ENCODE assay signal across 14 cellular contexts in the genomic region with DNA sequence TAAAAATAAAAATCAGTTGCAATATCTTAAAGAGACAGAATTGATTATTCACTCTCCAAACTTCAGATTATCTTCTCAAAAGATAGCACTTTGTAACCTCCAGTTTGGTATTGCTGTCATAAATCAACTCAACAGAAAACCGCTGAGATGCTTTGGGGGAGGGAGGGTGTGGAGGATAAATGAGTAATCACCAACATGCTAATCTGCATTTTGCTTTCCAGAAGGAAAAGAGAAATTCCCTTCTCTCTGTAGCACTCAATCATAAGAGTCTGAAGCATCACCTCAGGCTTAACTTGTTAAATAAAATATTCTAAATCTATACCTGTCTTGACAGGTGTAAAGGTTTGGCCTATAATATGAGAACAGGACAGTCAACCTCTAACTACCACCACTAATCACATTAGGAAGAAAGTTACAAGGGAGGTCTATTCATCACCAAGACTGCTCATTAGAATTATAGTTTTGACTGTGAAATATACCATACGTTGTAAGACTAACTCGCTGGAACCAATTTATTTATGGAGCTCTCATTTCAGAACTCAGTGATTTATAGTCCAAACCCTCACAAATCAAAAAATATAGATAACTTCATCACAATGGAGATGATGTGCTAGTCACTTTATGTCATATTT.
A peak's percentile ranks its signal among the peaks of the same experiment; 100 is the strongest.
DNase-seq lines count a peak whose midpoint lies in the region; ATAC-seq, FAIRE-seq and TF ChIP-seq lines count a peak whose summit lies in the region.
"Had no signal": no experiment of that assay in that cellular context is flagged by ENCODE, and none has a peak within 500 bp of the region (broad histone marks: within the 10 kb centered on the region; RNA-seq: fewer than 3 reads in every experiment).

No MANE protein-coding gene starts in this region.

- peak; percentile 56 for DNase-seq in activated naive CD4-positive, alpha-beta T cell treated with anti-CD3 and anti-CD28 coated beads for 36 hours
- no peak for DNase-seq in activated naive CD4-positive, alpha-beta T cell (lab: John Stamatoyannopoulos, UW)
- DNase-seq in NOMO-1 treated with DMSO at 0.1 percent for 48 hours (lab: John Stamatoyannopoulos, UW; ENCODE audit: unreplicated experiment) (peak; percentile 16), small intestine (peak; percentile 49), kidney (no peak)
- DNase-seq: AML-193; aorta; naive thymus-derived CD8-positive, alpha-beta T cell; NCI-H1105 treated with DMSO at 0.1 percent for 48 hours; NCI-H510A treated with DMSO at 0.1 percent for 48 hours had no signal

- peaks cover 4% of the 10 kb centered on the region for H3K36me3 Mint-ChIP-seq in activated naive CD4-positive, alpha-beta T cell treated with anti-CD3 and anti-CD28 coated beads for 36 hours (ENCODE audit: low read depth)

- no peak overlapping the region for H3K27ac Mint-ChIP-seq in activated naive CD4-positive, alpha-beta T cell treated with anti-CD3 and anti-CD28 coated beads for 36 hours

- H3K4me3 Mint-ChIP-seq in activated naive CD4-positive, alpha-beta T cell treated with anti-CD3 and anti-CD28 coated beads for 36 hours, result no peak overlapping the region
- H3K4me3 Mint-ChIP-seq: naive thymus-derived CD8-positive, alpha-beta T cell had no signal

- no peaks in the 10 kb centered on the region for H3K27me3 Mint-ChIP-seq in activated naive CD4-positive, alpha-beta T cell treated with anti-CD3 and anti-CD28 coated beads for 36 hours (ENCODE audit: low read depth)
- H3K27me3 Mint-ChIP-seq: naive thymus-derived CD8-positive, alpha-beta T cell had no signal

- H3K27me3 ChIP-seq in small intestine (ENCODE audit: control insufficient read depth in 2 of 2, insufficient read depth in 2 of 2, low read length in 2 of 2), result no peaks in the 10 kb centered on the region
- H3K27me3 ChIP-seq: uterus had no signal

- no peaks in the 10 kb centered on the region for H3K36me3 ChIP-seq in small intestine (ENCODE audit: control insufficient read depth in 2 of 2, insufficient read depth in 2 of 2, low read length in 2 of 2)
- no peaks in the 10 kb centered on the region for H3K36me3 ChIP-seq in kidney (ENCODE audit: control insufficient read depth in 1 of 2, insufficient read depth in 2 of 2, low read length in 2 of 2)
- H3K36me3 ChIP-seq: uterus had no signal

- no peak overlapping the region for H3K9ac ChIP-seq in kidney (ENCODE audit: low read length in 2 of 2)

- peaks cover 30% of the 10 kb centered on the region for H3K4me1 Mint-ChIP-seq in activated naive CD4-positive, alpha-beta T cell treated with anti-CD3 and anti-CD28 coated beads for 36 hours (ENCODE audit: low read depth)

- H3K4me1 ChIP-seq in small intestine (ENCODE audit: control insufficient read depth in 2 of 2, insufficient read depth in 1 of 2, low read depth in 1 of 2, low read length in 1 of 2), result peaks cover 3 to 8% of the 10 kb centered on the region in 2 donors
- H3K4me1 ChIP-seq in kidney (ENCODE audit: control insufficient read depth in 1 of 2, insufficient read depth in 1 of 2, low read depth in 1 of 2, low read length in 2 of 2), result no peaks in the 10 kb centered on the region
- H3K4me1 ChIP-seq: uterus had no signal

- no peaks in the 10 kb centered on the region for H3K9me3 Mint-ChIP-seq in activated naive CD4-positive, alpha-beta T cell treated with anti-CD3 and anti-CD28 coated beads for 36 hours

- no peak overlapping the region for H3K27ac ChIP-seq in small intestine (ENCODE audit: low read depth in 1 of 2, low read length in 1 of 2)
- H3K27ac ChIP-seq in kidney (ENCODE audit: low read depth in 2 of 2, low read length in 2 of 2), result no peak overlapping the region

- CTCF ChIA-PET in activated naive CD4-positive, alpha-beta T cell treated with anti-CD3 and anti-CD28 coated beads for 36 hours (lab: Charles Lee), result interaction anchor here (4.0 kb wide), 1 partner anchor 17 kb away, joined by 19 read pairs; no protein-coding TSS in a partner anchor

- H3K4me3 ChIP-seq in small intestine (ENCODE audit: low read depth in 1 of 2, low read length in 2 of 2), result no peak overlapping the region
- no peak overlapping the region for H3K4me3 ChIP-seq in kidney (ENCODE audit: low read length in 2 of 2)
- H3K4me3 ChIP-seq: uterus had no signal

- peak; percentile 85 for ATAC-seq in esophagus mucosa
- ATAC-seq in HG02623 (IDR thresholded peaks at IDR 0.05; ENCODE audit: unreplicated experiment), result no peak
- ATAC-seq in HG03025 (IDR thresholded peaks at IDR 0.05; ENCODE audit: low FRiP score, unreplicated experiment), result no peak
- ATAC-seq: naive thymus-derived CD8-positive, alpha-beta T cell had no signal

- FAIRE-seq in small intestine (lab: Jason Lieb, UNC) (no peak), kidney (lab: Jason Lieb, UNC) (no peak)

- intact Hi-C loops in activated naive CD4-positive, alpha-beta T cell treated with anti-CD3 and anti-CD28 coated beads for 36 hours (cut with micrococcal nuclease), result loop anchor here (1.0 to 5.0 kb wide), 3 partner anchors 38 to 158 kb away; no protein-coding TSS in a partner anchor
- intact Hi-C loops in kidney (cut with DNase I), result no loop called here

- TF ChIP-seq CTCF in kidney (IDR thresholded peaks at IDR 0.05; ENCODE audit: borderline replicate concordance, extremely low read depth, insufficient read depth), result no peak

- H3K9me3 ChIP-seq in small intestine (ENCODE audit: control insufficient read depth, low read depth), result no peaks in the 10 kb centered on the region
- H3K9me3 ChIP-seq in kidney (ENCODE audit: control insufficient read depth in 1 of 2, low read length in 2 of 2), result no peaks in the 10 kb centered on the region
- H3K9me3 ChIP-seq: uterus had no signal

- WGBS in small intestine, 3 donors, result 50 to 63% (median 56%) methylated on average over 3 of the region's 3 CpGs

Comparison
In these comparisons a context has a peak if more than half of its experiments do, and no peak if none do; other contexts are left out.
1. DNase-seq: peak in activated naive CD4-positive, alpha-beta T cell treated with anti-CD3 and anti-CD28 coated beads for 36 hours (single experiment), NOMO-1 treated with DMSO at 0.1 percent for 48 hours (single experiment) and small intestine (single experiment); none in activated naive CD4-positive, alpha-beta T cell (0 of 4) and kidney (single experiment).